ENCODE assay signal across 1 cellular context in the genomic region with DNA sequence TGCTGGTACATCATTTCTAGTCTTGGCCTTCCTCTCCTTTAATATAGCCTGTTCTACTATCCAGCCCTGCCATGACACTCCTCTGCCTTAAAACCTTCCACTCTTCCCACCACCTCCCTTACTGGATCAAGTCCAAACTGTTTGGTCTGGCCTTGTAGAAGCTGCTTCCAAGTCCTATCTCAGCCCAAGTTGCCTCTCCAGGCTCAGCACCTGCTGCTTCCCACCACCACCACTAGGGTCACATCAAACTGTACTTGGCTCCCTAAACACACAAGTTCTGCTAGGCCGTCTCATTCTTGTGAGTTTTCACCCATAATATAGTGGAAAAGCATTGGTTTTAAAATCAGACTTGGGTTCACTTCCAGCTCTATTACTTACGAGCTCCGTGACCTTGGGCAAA.
TF ChIP-seq lines count a peak whose summit lies in the region.

No MANE protein-coding gene starts in this region.

TF ChIP-seq in HEK293, 187 proteins besides CTCF, POLR2A, EP300 and RAD21 (continued from another document):
- TF ChIP-seq, protein P1, sequence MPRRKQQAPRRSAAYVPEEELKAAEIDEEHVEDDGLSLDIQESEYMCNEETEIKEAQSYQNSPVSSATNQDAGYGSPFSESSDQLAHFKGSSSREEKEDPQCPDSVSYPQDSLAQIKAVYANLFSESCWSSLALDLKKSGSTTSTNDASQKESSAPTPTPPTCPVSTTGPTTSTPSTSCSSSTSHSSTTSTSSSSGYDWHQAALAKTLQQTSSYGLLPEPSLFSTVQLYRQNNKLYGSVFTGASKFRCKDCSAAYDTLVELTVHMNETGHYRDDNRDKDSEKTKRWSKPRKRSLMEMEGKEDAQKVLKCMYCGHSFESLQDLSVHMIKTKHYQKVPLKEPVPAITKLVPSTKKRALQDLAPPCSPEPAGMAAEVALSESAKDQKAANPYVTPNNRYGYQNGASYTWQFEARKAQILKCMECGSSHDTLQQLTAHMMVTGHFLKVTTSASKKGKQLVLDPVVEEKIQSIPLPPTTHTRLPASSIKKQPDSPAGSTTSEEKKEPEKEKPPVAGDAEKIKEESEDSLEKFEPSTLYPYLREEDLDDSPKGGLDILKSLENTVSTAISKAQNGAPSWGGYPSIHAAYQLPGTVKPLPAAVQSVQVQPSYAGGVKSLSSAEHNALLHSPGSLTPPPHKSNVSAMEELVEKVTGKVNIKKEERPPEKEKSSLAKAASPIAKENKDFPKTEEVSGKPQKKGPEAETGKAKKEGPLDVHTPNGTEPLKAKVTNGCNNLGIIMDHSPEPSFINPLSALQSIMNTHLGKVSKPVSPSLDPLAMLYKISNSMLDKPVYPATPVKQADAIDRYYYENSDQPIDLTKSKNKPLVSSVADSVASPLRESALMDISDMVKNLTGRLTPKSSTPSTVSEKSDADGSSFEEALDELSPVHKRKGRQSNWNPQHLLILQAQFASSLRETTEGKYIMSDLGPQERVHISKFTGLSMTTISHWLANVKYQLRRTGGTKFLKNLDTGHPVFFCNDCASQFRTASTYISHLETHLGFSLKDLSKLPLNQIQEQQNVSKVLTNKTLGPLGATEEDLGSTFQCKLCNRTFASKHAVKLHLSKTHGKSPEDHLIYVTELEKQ (tag by site-specific recombination; IDR thresholded peaks at IDR 0.05; ENCODE audit: borderline replicate concordance): no peak
